Comparison of ENCODE assay signal across 1 cellular context in genomic region chr5:79756102-79756501, GRCh38.
TF ChIP-seq lines count a peak whose summit lies in the region.

No MANE protein-coding gene starts in this region.

TF ChIP-seq in liver, 16 proteins besides CTCF, POLR2A, EP300 and RAD21 (continued from another document):
- TF ChIP-seq ZBTB33 (IDR thresholded peaks at IDR 0.05) (no peak), NR2F2 (IDR thresholded peaks at IDR 0.05) (no peak), SP1 (IDR thresholded peaks at IDR 0.05) (no peak), HNF4G (IDR thresholded peaks at IDR 0.05) (no peak), FOXA1 (IDR thresholded peaks at IDR 0.05) (no peak)
